In the genomic region with DNA sequence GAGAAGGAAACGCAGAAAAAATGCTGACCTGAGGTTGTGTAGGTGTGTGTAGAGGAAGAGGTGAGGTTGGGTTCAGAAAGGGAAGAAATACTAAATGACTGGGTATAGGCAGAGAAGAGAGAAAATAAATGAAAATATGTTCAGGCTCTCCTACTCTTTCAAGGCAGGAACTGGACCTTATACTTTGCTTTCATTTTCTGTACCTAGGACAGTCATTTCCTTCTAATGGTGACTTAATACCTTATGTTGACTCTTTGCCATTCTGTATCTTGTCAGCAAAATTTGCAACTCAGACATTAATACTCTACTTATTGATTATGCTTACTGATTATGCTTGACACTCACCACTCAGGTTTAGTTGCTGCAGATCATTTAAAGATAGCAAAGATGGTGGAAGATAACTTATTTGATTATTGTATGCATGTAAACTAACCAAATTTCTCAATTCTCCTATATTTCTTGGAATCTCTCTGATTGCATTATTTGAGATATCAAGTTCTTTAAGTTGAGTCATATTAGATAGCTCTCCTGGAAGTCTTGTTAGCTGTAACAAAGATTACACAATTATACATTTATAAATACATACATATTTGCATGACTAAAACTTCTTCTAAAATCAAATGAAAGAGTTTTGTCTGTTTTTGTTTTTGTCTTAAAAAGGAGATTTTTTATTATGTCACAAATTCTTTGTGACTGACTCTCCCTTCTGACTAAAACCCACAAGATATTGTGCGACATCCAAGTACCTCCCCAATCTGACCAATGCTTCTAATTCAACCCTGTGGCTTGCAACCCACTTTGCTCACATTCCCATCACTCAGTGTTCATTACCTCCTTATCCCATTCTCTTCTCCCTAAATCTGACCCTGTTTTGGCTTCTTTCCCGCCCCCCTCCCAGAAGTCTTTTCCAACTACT, we compare ENCODE assay signal across 12 cellular contexts. TPM values are rescaled to one million over a fixed set of nuclear protein-coding genes. Genes with fewer than 3 reads are reported as not detected.
DNase-seq lines count a peak whose midpoint lies in the region; ATAC-seq and TF ChIP-seq lines count a peak whose summit lies in the region.
"Had no signal": no experiment of that assay in that cellular context is flagged by ENCODE, and none has a peak within 500 bp of the region (broad histone marks: within the 10 kb centered on the region; RNA-seq: fewer than 3 reads in every experiment).

No MANE protein-coding gene starts in this region.

- no peak overlapping the region for H3K27ac Mint-ChIP-seq in naive thymus-derived CD8-positive, alpha-beta T cell
- H3K27ac Mint-ChIP-seq: CD14-positive monocyte had no signal

- peaks cover 0 to 4% (median 0%) of the 10 kb centered on the region in 3 donors for H3K36me3 Mint-ChIP-seq in naive thymus-derived CD8-positive, alpha-beta T cell
- H3K36me3 Mint-ChIP-seq: CD14-positive monocyte had no signal

- no peaks in the 10 kb centered on the region for H3K4me1 Mint-ChIP-seq in naive thymus-derived CD8-positive, alpha-beta T cell
- H3K4me1 Mint-ChIP-seq: CD14-positive monocyte had no signal

- H3K9ac ChIP-seq in mammary epithelial cell (ENCODE audit: insufficient read depth, low read length) = no peak overlapping the region

- H3K4me3 Mint-ChIP-seq in naive thymus-derived CD8-positive, alpha-beta T cell = no peak overlapping the region
- H3K4me3 Mint-ChIP-seq: CD14-positive monocyte had no signal

- in situ Hi-C loops in mammary epithelial cell (cut with MboI; ENCODE audit: low sequenced_read_pairs in 2 of 2) = no loop called here

- POLR2A ChIA-PET in naive thymus-derived CD8-positive, alpha-beta T cell (lab: Charles Lee) = no interaction called here

- no peaks in the 10 kb centered on the region for H3K36me3 ChIP-seq in mammary epithelial cell (ENCODE audit: insufficient read depth, low read length)

- intact Hi-C loops in mammary epithelial cell (cut with micrococcal nuclease) = no loop called here

- H3K9me3 ChIP-seq in mammary epithelial cell (replicated peaks; ENCODE audit: insufficient read depth, low read length) = no peaks in the 10 kb centered on the region

- no peak overlapping the region for H3K27ac ChIP-seq in mammary epithelial cell (ENCODE audit: insufficient read depth, low read depth, low read length)

- no peaks in the 10 kb centered on the region for H3K9me3 Mint-ChIP-seq in naive thymus-derived CD8-positive, alpha-beta T cell
- H3K9me3 Mint-ChIP-seq: CD14-positive monocyte had no signal

- BruUV-seq in mammary epithelial cell (replicated peaks; lab: Mats Ljungman, UMichigan) = TSS peak; percentile 98

- DNase-seq in AG08395 (ENCODE audit: low spot score) (peak; percentile 92), mammary epithelial cell (peak; percentile 52), foreskin melanocyte (no peak), erythroblast (lab: John Stamatoyannopoulos, UW) (no peak)
- DNase-seq in naive thymus-derived CD8-positive, alpha-beta T cell = no peak
- no peak for DNase-seq in effector CD8-positive, alpha-beta T cell (lab: John Stamatoyannopoulos, UW)
- DNase-seq: caudate nucleus, left ventricle myocardium superior, NCI-H2081 treated with DMSO at 0.1 percent for 48 hours had no signal

- CTCF ChIA-PET in mammary epithelial cell (lab: Charles Lee; ENCODE audit: low non-redundant PET) = no interaction called here

- 91% methylated on average over 2 of the region's 3 CpGs for WGBS in mammary epithelial cell (ENCODE audit: low coverage, missing lambda C conversion rate)

- dilution Hi-C loops in mammary epithelial cell (cut with HindIII; ENCODE audit: low sequenced_read_pairs) = no loop called here

- no peaks in the 10 kb centered on the region for H3K4me1 ChIP-seq in mammary epithelial cell (ENCODE audit: insufficient read depth, low read length)

- TF ChIP-seq POLR2A in erythroblast (IDR thresholded peaks at IDR 0.05; ENCODE audit: low read length) = no peak

- no peak for TF ChIP-seq CTCF in mammary epithelial cell (conservative IDR thresholded peaks at IDR 0.05 in 1 of 2, IDR thresholded peaks at IDR 0.05 in 1 of 2; ENCODE audit: extremely low read depth in 1 of 2, insufficient read depth in 1 of 2, low read depth in 1 of 2, low read length in 2 of 2)

- H2AFZ ChIP-seq in mammary epithelial cell (ENCODE audit: low read depth, low read length) = no peak overlapping the region

- peaks cover 0 to 16% (median 9%) of the 10 kb centered on the region in 5 donors for H3K27me3 Mint-ChIP-seq in naive thymus-derived CD8-positive, alpha-beta T cell

- H3K27me3 ChIP-seq in mammary epithelial cell (ENCODE audit: insufficient read depth, low read length) = no peaks in the 10 kb centered on the region

- H3K4me2 ChIP-seq in mammary epithelial cell (ENCODE audit: insufficient read depth, low read depth, low read length) = no peak overlapping the region

- no peaks in the 10 kb centered on the region for H4K20me1 ChIP-seq in mammary epithelial cell (ENCODE audit: insufficient read depth, low read length)

- ATAC-seq in GM19452 (IDR thresholded peaks at IDR 0.05; ENCODE audit: unreplicated experiment) (peak; percentile 83), HG03139 (IDR thresholded peaks at IDR 0.05; ENCODE audit: unreplicated experiment) (peak; percentile 84)
- no peak for ATAC-seq in naive thymus-derived CD8-positive, alpha-beta T cell
- ATAC-seq: left ventricle myocardium superior had no signal

- no peak overlapping the region for H3K4me3 ChIP-seq in mammary epithelial cell (replicated peaks in 1 of 3; ENCODE audit: insufficient read depth in 1 of 3, low read depth in 2 of 3, low read length in 3 of 3)

- H3K79me2 ChIP-seq in mammary epithelial cell (ENCODE audit: insufficient read depth, low read length) = no peaks in the 10 kb centered on the region

RNA-seq across cellular contexts. Expression of gene LRRD1, which starts 20.0 kb away (rescaled TPM):
- under 1 TPM in 1 of 2 donors, not detected in 1; under 0.01 TPM for total RNA-seq in mammary epithelial cell
- not detected for polyA plus RNA-seq in mammary epithelial cell
- polyA minus RNA-seq in mammary epithelial cell = not detected
- under 1 TPM in 1 of 2 experiments, not detected in 1; 0.18 TPM for total RNA-seq in naive thymus-derived CD8-positive, alpha-beta T cell
- polyA plus RNA-seq in naive thymus-derived CD8-positive, alpha-beta T cell = not detected
- total RNA-seq: left ventricle myocardium superior had no signal
- polyA plus RNA-seq: CD14-positive monocyte had no signal

RNA-seq across cellular contexts. Expression of gene CYP51A1, which starts 24.6 kb away (rescaled TPM):
- 100 to 1,000 TPM; 213 to 238 TPM for total RNA-seq in mammary epithelial cell
- 28.7 TPM for polyA plus RNA-seq in mammary epithelial cell
- 85.3 TPM for polyA minus RNA-seq in mammary epithelial cell
- 10 to 100 TPM; 13.1 TPM for total RNA-seq in naive thymus-derived CD8-positive, alpha-beta T cell
- polyA plus RNA-seq in naive thymus-derived CD8-positive, alpha-beta T cell = 10 to 100 TPM in 2 of 3 donors, 1 to 10 TPM in 1; 9.4 to 11.9 (median 11.0) TPM

Comparison
In these comparisons a context has a peak if more than half of its experiments do, and no peak if none do; other contexts are left out.
1. DNase-seq: peak in AG08395 (single experiment) and mammary epithelial cell (single experiment); none in foreskin melanocyte (single experiment), erythroblast (0 of 2), naive thymus-derived CD8-positive, alpha-beta T cell (0 of 10) and effector CD8-positive, alpha-beta T cell (single experiment).
2. ATAC-seq: peak in GM19452 (single experiment) and HG03139 (single experiment); none in naive thymus-derived CD8-positive, alpha-beta T cell (0 of 2).
3. RNA of gene CYP51A1, which starts 24.6 kb away (total RNA-seq): 213 to 238 TPM in mammary epithelial cell; 13.1 TPM in naive thymus-derived CD8-positive, alpha-beta T cell; every median in the first group is over 10 times any median in the second.